In genomic region chr6:24831771-24832718, GRCh38 we compare ENCODE assay signal across 13 cellular contexts. TPM values are rescaled to one million over a fixed set of nuclear protein-coding genes. Genes with fewer than 3 reads are reported as not detected.
DNase-seq lines count a peak whose midpoint lies in the region; ATAC-seq, FAIRE-seq and TF ChIP-seq lines count a peak whose summit lies in the region.
"Had no signal": no experiment of that assay in that cellular context is flagged by ENCODE, and none has a peak within 500 bp of the region (broad histone marks: within the 10 kb centered on the region; RNA-seq: fewer than 3 reads in every experiment).

No MANE protein-coding gene starts in this region.

- TF ChIP-seq CTCF in K562 (IDR thresholded peaks at IDR 0.05 in 2 of 3, conservative IDR thresholded peaks at IDR 0.05 in 1 of 3; ENCODE audit: insufficient read depth in 2 of 3, low read depth in 1 of 3, low read length in 3 of 3): no peak
- TF ChIP-seq CTCF in GM10266 (IDR thresholded peaks at IDR 0.05; ENCODE audit: control insufficient read depth, insufficient read depth, low read depth, missing control alignments): no peak

- H3K4me1 ChIP-seq in K562 (replicated peaks in 1 of 2; ENCODE audit: control insufficient read depth in 2 of 2, insufficient read depth in 2 of 2, low read length in 2 of 2): no peaks in the 10 kb centered on the region
- H3K4me1 ChIP-seq: Peyer's patch had no signal

- H4K20me1 ChIP-seq in K562 (replicated peaks; ENCODE audit: control insufficient read depth, insufficient read depth, low read length): no peaks in the 10 kb centered on the region

- POLR2A ChIA-PET in K562 (lab: Yijun Ruan, JAX): no interaction called here
- POLR2A ChIA-PET in naive thymus-derived CD8-positive, alpha-beta T cell (lab: Charles Lee): interaction anchor here (0.6 kb wide), 1 partner anchor 15 kb away, joined by 5 read pairs; no protein-coding TSS in a partner anchor

- no TSS peak for BruUV-seq in K562 (replicated peaks; lab: Mats Ljungman, UMichigan)

- no peak for TF ChIP-seq RAD21 in K562 (CRISPR knock-in tag; conservative IDR thresholded peaks at IDR 0.05 in 1 of 2, IDR thresholded peaks at IDR 0.05 in 1 of 2)

- H3K27me3 ChIP-seq in K562 (ENCODE audit: control insufficient read depth in 2 of 2, insufficient read depth in 2 of 2, low read length in 2 of 2): peaks cover 9 to 27% of the 10 kb centered on the region in 2 experiments
- H3K27me3 ChIP-seq: Peyer's patch had no signal

- no peaks in the 10 kb centered on the region for H3K9me3 ChIP-seq in K562 (replicated peaks; ENCODE audit: control insufficient read depth, insufficient read depth, low read depth, low read length)
- H3K9me3 ChIP-seq: Peyer's patch had no signal

- H3K36me3 ChIP-seq in K562 (ENCODE audit: control insufficient read depth, insufficient read depth, low read length): no peaks in the 10 kb centered on the region
- H3K36me3 ChIP-seq: Peyer's patch had no signal

- no peak overlapping the region for H3K4me2 ChIP-seq in K562 (ENCODE audit: insufficient read depth, low read length)

- no peak overlapping the region for H2AFZ ChIP-seq in K562 (ENCODE audit: low read depth, low read length)

- in situ Hi-C loops in K562 (cut with MboI): no loop called here

- no peak for TF ChIP-seq POLR2A in K562 (conservative IDR thresholded peaks at IDR 0.05)

- WGBS in K562 (ENCODE audit: insufficient coverage, low coverage, missing lambda C conversion rate): 2% methylated on average over 10 of the region's 10 CpGs

- H3K9me3 Mint-ChIP-seq in naive thymus-derived CD8-positive, alpha-beta T cell: no peaks in the 10 kb centered on the region
- H3K9me3 Mint-ChIP-seq: endodermal cell had no signal

- peaks cover 8 to 58% (median 46%) of the 10 kb centered on the region in 4 donors for H3K4me1 Mint-ChIP-seq in naive thymus-derived CD8-positive, alpha-beta T cell
- H3K4me1 Mint-ChIP-seq: endodermal cell had no signal

- peak overlapping the region; percentile 8 to 83 (median 71) for H3K27ac Mint-ChIP-seq in naive thymus-derived CD8-positive, alpha-beta T cell
- H3K27ac Mint-ChIP-seq: endodermal cell had no signal

- ATAC-seq in K562 (no peak), HG02938 (IDR thresholded peaks at IDR 0.05; ENCODE audit: unreplicated experiment) (no peak), Right ventricle myocardium superior (ENCODE audit: poor library complexity) (no peak)
- no peak for ATAC-seq in naive thymus-derived CD8-positive, alpha-beta T cell
- ATAC-seq: right cardiac atrium had no signal

- no peaks in the 10 kb centered on the region for H3K27me3 Mint-ChIP-seq in naive thymus-derived CD8-positive, alpha-beta T cell

- no peaks in the 10 kb centered on the region for H3K9me1 ChIP-seq in K562 (ENCODE audit: control insufficient read depth, insufficient read depth, low read length)

- no peaks in the 10 kb centered on the region for H3K79me2 ChIP-seq in K562 (ENCODE audit: control insufficient read depth, insufficient read depth, low read length)

- H3K4me3 Mint-ChIP-seq in naive thymus-derived CD8-positive, alpha-beta T cell: peak overlapping the region in 1 of 10 donors; percentile 39
- H3K4me3 Mint-ChIP-seq: endodermal cell had no signal

- TF ChIP-seq EP300 in K562 (IDR thresholded peaks at IDR 0.05; ENCODE audit: low read length): no peak

- intact Hi-C loops in K562 (cut with micrococcal nuclease) (no loop called here), Right ventricle myocardium superior (cut with DNase I) (no loop called here)

- H3K9ac ChIP-seq in K562 (ENCODE audit: insufficient read depth in 1 of 2, low read depth in 2 of 2, low read length in 2 of 2): no peak overlapping the region

- H3K4me3 ChIP-seq in K562: no peak overlapping the region
- H3K4me3 ChIP-seq: Peyer's patch had no signal

- FAIRE-seq in K562 (lab: Jason Lieb, UNC): peak; percentile 56

- peaks cover 21 to 98% (median 55%) of the 10 kb centered on the region in 3 donors for H3K36me3 Mint-ChIP-seq in naive thymus-derived CD8-positive, alpha-beta T cell

- DNase-seq in AG08395 (ENCODE audit: low spot score): peak; percentile 67
- DNase-seq in EL: peak; percentile 44
- no peak for DNase-seq in K562 (ENCODE audit: extremely low read depth in 1 of 4, low spot score in 3 of 4)
- DNase-seq in naive thymus-derived CD8-positive, alpha-beta T cell: no peak
- no peak for DNase-seq in NCI-H446 (lab: John Stamatoyannopoulos, UW)
- no peak for DNase-seq in GM10266 (ENCODE audit: extremely low spot score)
- DNase-seq in Right ventricle myocardium superior: no peak
- DNase-seq: endodermal cell, NCI-H2171 treated with DMSO at 0.1 percent for 48 hours, Peyer's patch, right cardiac atrium had no signal

- CTCF ChIA-PET in K562 (lab: Yijun Ruan, JAX; ENCODE audit: low intra/inter-chr PET ratio): no interaction called here

- H3K27ac ChIP-seq in K562 (ENCODE audit: extremely low read depth, low read depth, low read length): no peak overlapping the region
- H3K27ac ChIP-seq: Peyer's patch had no signal

TF ChIP-seq in K562, 482 proteins besides CTCF, POLR2A, EP300 and RAD21 (continues in another document):
- no peak for TF ChIP-seq ZNF274 (IDR thresholded peaks at IDR 0.05; ENCODE audit: borderline replicate concordance, low read depth, low read length)
- TF ChIP-seq PHTF2 (CRISPR knock-in tag; IDR thresholded peaks at IDR 0.05): no peak
- TF ChIP-seq SETDB1 (IDR thresholded peaks at IDR 0.05; ENCODE audit: low read length): no peak
- TF ChIP-seq TAF15 (IDR thresholded peaks at IDR 0.05; ENCODE audit: low read depth, low read length): no peak
- TF ChIP-seq TARDBP (IDR thresholded peaks at IDR 0.05): no peak
- no peak for TF ChIP-seq NR2C1 (IDR thresholded peaks at IDR 0.05)
- TF ChIP-seq NR2C1 (tag; IDR thresholded peaks at IDR 0.05): no peak
- no peak for TF ChIP-seq BRD9 (IDR thresholded peaks at IDR 0.05; ENCODE audit: low read depth, partially characterized antibody)
- TF ChIP-seq ZNF263 (CRISPR knock-in tag; IDR thresholded peaks at IDR 0.05; ENCODE audit: borderline replicate concordance): no peak
- no peak for TF ChIP-seq ZC3H11A (IDR thresholded peaks at IDR 0.05; ENCODE audit: low read depth, low read length)

RNA-seq across cellular contexts. Expression of gene ARMH2, which starts 33.3 kb away (rescaled TPM):
- not detected in 2 replicates for total RNA-seq in K562 (2011; cell fraction: chromatin; rRNA removed; ENCODE audit: low replicate concordance)
- not detected in 2 replicates for total RNA-seq in K562 (2011; cell fraction: nucleolus; rRNA removed)
- not detected in 2 replicates for total RNA-seq in K562 (2011; cell fraction: nucleoplasm; rRNA removed)
- total RNA-seq in K562 (2014; rRNA removed) (not detected in 2 replicates), K562 (2014; rRNA removed; fragmentation: Illumina TruSeq; extraction: Trizol) (not detected in 2 replicates), K562 (2015; rRNA removed; fragmentation: Illumina TruSeq; extraction: Trizol) (not detected in 2 replicates), K562 (2021) (not detected in 2 replicates), Right ventricle myocardium superior (not detected)
- polyA plus RNA-seq in K562 (2011; rRNA removed) (not detected in 2 replicates), K562 (2014; fragmentation: Illumina TruSeq; extraction: Trizol) (not detected in 2 replicates), K562 (2014; fragmentation: Nextera tagmentation; extraction: Ambion mirVana) (not detected), K562 (2014; rRNA removed) (not detected in 2 replicates)
- polyA plus RNA-seq in K562 (2011; cell fraction: cytosol; rRNA removed): not detected in 2 replicates
- polyA plus RNA-seq in K562 (2011; cell fraction: nucleus; rRNA removed): not detected in 2 replicates
- not detected in 2 replicates for polyA plus RNA-seq in K562 (2012)
- not detected in 2 replicates for polyA minus RNA-seq in K562 (2011; rRNA and poly(A)+ RNA removed)
- not detected in 2 replicates for polyA minus RNA-seq in K562 (2011; cell fraction: cytosol; rRNA and poly(A)+ RNA removed)
- polyA minus RNA-seq in K562 (2011; cell fraction: nucleus; rRNA and poly(A)+ RNA removed): not detected in 2 replicates
- total RNA-seq in naive thymus-derived CD8-positive, alpha-beta T cell: 1 to 10 TPM; 4.5 to 7.1 TPM
- polyA plus RNA-seq in naive thymus-derived CD8-positive, alpha-beta T cell: under 1 TPM in 2 of 3 donors, not detected in 1; 0.26 to 0.27 TPM
- total RNA-seq: endodermal cell, mononuclear cell, Peyer's patch, right cardiac atrium had no signal
- polyA plus RNA-seq: right cardiac atrium had no signal

RNA-seq across cellular contexts. Expression of gene GMNN, which starts 57.3 kb away (rescaled TPM):
- total RNA-seq in K562 (2011; cell fraction: chromatin; rRNA removed; ENCODE audit: low replicate concordance): 62.3 and 103 TPM in 2 replicates
- 65.7 and 78.8 TPM in 2 replicates for total RNA-seq in K562 (2011; cell fraction: nucleolus; rRNA removed)
- total RNA-seq in K562 (2011; cell fraction: nucleoplasm; rRNA removed): 98.0 and 106 TPM in 2 replicates
- total RNA-seq in K562 (2014; rRNA removed) (140 and 156 TPM in 2 replicates), K562 (2014; rRNA removed; fragmentation: Illumina TruSeq; extraction: Trizol) (189 and 216 TPM in 2 replicates), K562 (2015; rRNA removed; fragmentation: Illumina TruSeq; extraction: Trizol) (187 and 210 TPM in 2 replicates), K562 (2021) (144 and 146 TPM in 2 replicates), Right ventricle myocardium superior (7.1 TPM)
- polyA plus RNA-seq in K562 (2011; rRNA removed) (125 and 167 TPM in 2 replicates), K562 (2014; fragmentation: Illumina TruSeq; extraction: Trizol) (217 and 222 TPM in 2 replicates), K562 (2014; fragmentation: Nextera tagmentation; extraction: Ambion mirVana) (100 to 1,000 TPM; 331 to 370 TPM), K562 (2014; rRNA removed) (199 and 254 TPM in 2 replicates)
- 79.5 and 92.1 TPM in 2 replicates for polyA plus RNA-seq in K562 (2011; cell fraction: cytosol; rRNA removed)
- polyA plus RNA-seq in K562 (2011; cell fraction: nucleus; rRNA removed): 50.4 and 63.0 TPM in 2 replicates
- 98.2 and 179 TPM in 2 replicates for polyA plus RNA-seq in K562 (2012)
- 80.2 and 85.5 TPM in 2 replicates for polyA minus RNA-seq in K562 (2011; rRNA and poly(A)+ RNA removed)
- polyA minus RNA-seq in K562 (2011; cell fraction: cytosol; rRNA and poly(A)+ RNA removed): 43.5 and 55.4 TPM in 2 replicates
- polyA minus RNA-seq in K562 (2011; cell fraction: nucleus; rRNA and poly(A)+ RNA removed): 50.4 and 78.2 TPM in 2 replicates
- 1 to 10 TPM; 3.4 to 3.6 TPM for total RNA-seq in naive thymus-derived CD8-positive, alpha-beta T cell
- polyA plus RNA-seq in naive thymus-derived CD8-positive, alpha-beta T cell: 1 to 10 TPM; 4.0 to 5.3 (median 4.3) TPM

Comparison
In these comparisons a context has a peak if more than half of its experiments do, and no peak if none do; other contexts are left out.
1. DNase-seq: peak in AG08395 (single experiment) and EL (single experiment); none in K562 (0 of 4), naive thymus-derived CD8-positive, alpha-beta T cell (0 of 10), NCI-H446 (0 of 2), GM10266 (single experiment) and Right ventricle myocardium superior (single experiment).